1 cellular context compared by ENCODE assay signal in the genomic region with DNA sequence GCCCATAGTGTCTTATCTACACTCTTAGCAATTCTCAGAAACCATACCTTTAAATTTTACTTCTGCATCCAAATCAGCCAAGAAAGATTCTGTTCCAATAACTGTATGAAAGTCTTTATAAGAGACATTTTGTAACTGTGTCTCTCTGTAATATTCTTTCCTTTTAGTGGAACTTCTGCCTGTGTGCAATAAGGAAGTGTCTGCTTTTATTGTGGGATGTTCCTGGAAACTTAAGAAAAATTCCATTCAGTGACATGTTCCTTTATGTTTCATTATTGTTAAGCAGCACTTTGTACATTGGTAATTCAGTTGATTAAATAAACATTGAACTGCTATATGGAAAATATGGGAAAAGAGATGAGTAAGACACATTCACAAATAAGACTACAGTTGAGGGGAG.
TF ChIP-seq lines count a peak whose summit lies in the region.

No MANE protein-coding gene starts in this region.

TF ChIP-seq in K562, 482 proteins besides CTCF, POLR2A, EP300 and RAD21 (continued from another document):
- TF ChIP-seq, protein P1, sequence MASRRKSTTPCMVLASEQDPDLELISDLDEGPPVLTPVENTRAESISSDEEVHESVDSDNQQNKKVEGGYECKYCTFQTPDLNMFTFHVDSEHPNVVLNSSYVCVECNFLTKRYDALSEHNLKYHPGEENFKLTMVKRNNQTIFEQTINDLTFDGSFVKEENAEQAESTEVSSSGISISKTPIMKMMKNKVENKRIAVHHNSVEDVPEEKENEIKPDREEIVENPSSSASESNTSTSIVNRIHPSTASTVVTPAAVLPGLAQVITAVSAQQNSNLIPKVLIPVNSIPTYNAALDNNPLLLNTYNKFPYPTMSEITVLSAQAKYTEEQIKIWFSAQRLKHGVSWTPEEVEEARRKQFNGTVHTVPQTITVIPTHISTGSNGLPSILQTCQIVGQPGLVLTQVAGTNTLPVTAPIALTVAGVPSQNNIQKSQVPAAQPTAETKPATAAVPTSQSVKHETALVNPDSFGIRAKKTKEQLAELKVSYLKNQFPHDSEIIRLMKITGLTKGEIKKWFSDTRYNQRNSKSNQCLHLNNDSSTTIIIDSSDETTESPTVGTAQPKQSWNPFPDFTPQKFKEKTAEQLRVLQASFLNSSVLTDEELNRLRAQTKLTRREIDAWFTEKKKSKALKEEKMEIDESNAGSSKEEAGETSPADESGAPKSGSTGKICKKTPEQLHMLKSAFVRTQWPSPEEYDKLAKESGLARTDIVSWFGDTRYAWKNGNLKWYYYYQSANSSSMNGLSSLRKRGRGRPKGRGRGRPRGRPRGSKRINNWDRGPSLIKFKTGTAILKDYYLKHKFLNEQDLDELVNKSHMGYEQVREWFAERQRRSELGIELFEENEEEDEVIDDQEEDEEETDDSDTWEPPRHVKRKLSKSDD (conservative IDR thresholded peaks at IDR 0.05; ENCODE audit: low read length), result no peak
- TF ChIP-seq BHLHE40 (IDR thresholded peaks at IDR 0.05; ENCODE audit: low read length), result no peak
